In the genomic region with DNA sequence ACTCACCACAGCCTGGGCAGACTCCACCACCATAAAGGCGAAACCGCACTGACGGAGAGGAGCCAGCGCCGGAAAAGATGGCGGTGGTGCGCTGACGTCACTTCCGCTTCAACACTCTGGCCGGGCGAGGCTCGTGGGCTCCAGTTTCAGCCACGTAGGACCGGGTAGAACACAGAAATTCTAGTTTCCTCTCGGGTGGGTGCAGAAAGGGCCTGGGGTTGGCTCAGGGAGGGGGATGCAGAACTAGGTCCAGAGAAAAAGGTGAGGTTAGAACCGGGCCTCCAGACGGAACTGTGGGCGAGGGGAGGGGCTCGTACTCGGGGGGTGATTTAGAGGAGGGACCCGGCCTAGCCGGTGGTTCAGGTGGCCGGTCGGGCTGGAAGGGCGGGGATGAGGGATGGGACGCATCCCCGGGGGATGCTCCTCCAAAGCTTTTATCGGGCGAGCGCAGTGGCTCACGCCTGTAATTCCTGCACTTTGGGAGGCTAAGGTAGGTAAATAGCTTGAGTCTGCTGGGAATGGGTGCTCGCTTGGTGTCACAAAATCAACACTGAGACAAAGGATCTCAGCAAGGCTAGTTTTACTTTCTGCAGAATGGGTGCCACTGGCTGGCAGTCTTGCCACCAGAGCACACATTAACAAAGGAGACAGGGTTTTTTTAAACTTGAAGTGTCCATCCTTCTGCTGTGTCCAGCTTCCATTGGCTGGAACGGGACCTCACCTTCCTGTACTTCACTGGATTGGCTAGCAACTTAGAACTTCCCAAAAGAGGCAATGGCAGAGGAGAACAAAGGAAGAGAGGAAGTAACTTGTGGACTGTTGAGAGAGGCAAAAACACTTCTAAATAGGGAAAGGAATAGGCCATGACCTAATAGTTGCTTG, we compare ENCODE assay signal across 8 cellular contexts.
A peak's percentile ranks its signal among the peaks of the same experiment; 100 is the strongest.
DNase-seq lines count a peak whose midpoint lies in the region; ATAC-seq and TF ChIP-seq lines count a peak whose summit lies in the region.

A gene (minus strand): TSS at position 77 of the 882 bp plus-strand sequence. CDS start 1,776 bp downstream, outside the sequence.

- no peak for TF ChIP-seq CTCF in 22Rv1 (IDR thresholded peaks at IDR 0.05)

- peak within 1 kb of the TSS; percentile 93 for H3K27ac ChIP-seq in 22Rv1
- peak within 1 kb of the TSS; percentile 98 for H3K27ac ChIP-seq in caudate nucleus (ENCODE audit: low read depth, low read length)

- DNase-seq in NCI-H226 (peak; percentile 82), caudate nucleus (lab: John Stamatoyannopoulos, UW) (peak; percentile 36 to 96 (median 82)), iris pigment epithelial cell (ENCODE audit: low read depth) (peak; percentile 87)
- DNase-seq in activated CD4-positive, CD25-positive, alpha-beta regulatory T cell (lab: John Stamatoyannopoulos, UW), result peak; percentile 66 to 79 (median 74)
- DNase-seq in stimulated activated CD4-positive, alpha-beta T cell treated with anti-CD3 and anti-CD28 coated beads, Interleukin-12 subunit alpha, Interleukin-12 subunit beta, amount 100 ng/mL, for 24 hours (ENCODE audit: low read depth in 2 of 2), result peak; percentile 78 to 79

- ATAC-seq in GM18861 (IDR thresholded peaks at IDR 0.05; ENCODE audit: unreplicated experiment) (peak; percentile 56), HG03139 (IDR thresholded peaks at IDR 0.05; ENCODE audit: unreplicated experiment) (peak; percentile 58)

Comparison
In these comparisons a context has a peak if more than half of its experiments do, and no peak if none do; other contexts are left out.
1. Peak in every context shown above with its lines: DNase-seq, ATAC-seq and H3K27ac ChIP-seq.